24 cellular contexts compared by ENCODE assay signal in the genomic region with DNA sequence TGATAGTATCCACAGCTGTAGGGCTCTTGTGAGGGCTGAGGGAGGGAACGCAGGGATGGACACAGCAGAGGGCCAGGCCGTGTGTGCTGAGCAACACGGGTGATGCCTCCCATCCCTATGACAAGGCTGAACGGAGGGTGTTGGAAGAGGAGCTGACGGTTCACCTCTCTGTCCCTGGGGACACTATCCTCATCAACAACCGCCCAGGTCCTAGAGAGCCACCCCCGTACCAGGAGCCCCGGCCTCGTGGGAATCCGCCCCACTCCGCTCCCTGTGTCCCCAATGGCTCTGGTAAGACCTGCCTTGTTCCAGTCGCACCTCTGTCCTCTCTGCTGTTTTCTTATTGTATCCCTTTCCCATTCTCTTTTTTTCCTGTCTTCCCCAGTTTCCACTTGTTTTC. TPM values are rescaled to one million over a fixed set of nuclear protein-coding genes. Genes with fewer than 3 reads are reported as not detected.
"Had no signal": no experiment of that assay in that cellular context is flagged by ENCODE, and none has a peak within 500 bp of the region (broad histone marks: within the 10 kb centered on the region; RNA-seq: fewer than 3 reads in every experiment).

No MANE protein-coding gene starts in this region.

- H3K27me3 Mint-ChIP-seq: naive thymus-derived CD8-positive, alpha-beta T cell; progenitor cell of endocrine pancreas had no signal

- H3K4me3 Mint-ChIP-seq: naive thymus-derived CD8-positive, alpha-beta T cell had no signal

- H3K27me3 ChIP-seq: heart left ventricle, ovary, testis, tibial nerve, upper lobe of right lung, vagina had no signal

- H3K36me3 ChIP-seq: ovary had no signal

- H3K9me3 Mint-ChIP-seq: naive thymus-derived CD8-positive, alpha-beta T cell had no signal

- H3K9me3 ChIP-seq: heart left ventricle, mucosa of descending colon, ovary, testis, tibial nerve, upper lobe of right lung, vagina had no signal

- H3K27ac ChIP-seq: heart left ventricle, ovary, testis, tibial nerve, upper lobe of right lung, vagina had no signal

- DNase-seq: cortex of kidney; effector memory CD4-positive, alpha-beta T cell; hypothalamus; kidney glomerular epithelial cell; mammary epithelial cell; mucosa of descending colon; naive thymus-derived CD8-positive, alpha-beta T cell; right cardiac atrium; small intestine; stimulated activated CD4-positive, alpha-beta T cell treated with anti-CD3 and anti-CD28 coated beads, Interleukin-2, amount 100 ng/mL, for 48 hours; stimulated activated naive CD8-positive, alpha-beta T cell treated with anti-CD3 and anti-CD28 coated beads, Interleukin-15, Interleukin-2, amounts not matched to agents 100 U/mL and 50 U/mL, for 24 hours; testis; upper lobe of right lung had no signal

- ATAC-seq: esophagus mucosa; heart left ventricle; mucosa of descending colon; naive thymus-derived CD8-positive, alpha-beta T cell; right cardiac atrium; stimulated activated naive CD8-positive, alpha-beta T cell treated with anti-CD3 and anti-CD28 coated beads, Interleukin-15, Interleukin-2, amounts not matched to agents 100 U/mL and 50 U/mL, for 24 hours; upper lobe of right lung had no signal

- H3K27ac Mint-ChIP-seq: progenitor cell of endocrine pancreas had no signal

- H3K4me3 ChIP-seq: heart left ventricle, mucosa of descending colon, ovary, testis, tibial nerve, upper lobe of right lung, vagina had no signal

- H3K4me1 ChIP-seq: testis, upper lobe of right lung had no signal

RNA-seq across cellular contexts. Expression of gene SFTA2, which starts 37.6 kb away (rescaled TPM):
- total RNA-seq: fibroblast of lung; frontal cortex; glomerular endothelial cell; heart left ventricle; liver; mammary epithelial cell; mucosa of descending colon; naive thymus-derived CD8-positive, alpha-beta T cell; testis; tibial nerve; vagina had no signal
- polyA plus RNA-seq: fibroblast of lung, heart left ventricle, mammary epithelial cell, neural cell, ovary, right cardiac atrium had no signal

RNA-seq across cellular contexts. Expression of gene MUCL3, which starts 46.4 kb away (rescaled TPM):
- total RNA-seq: fibroblast of lung; frontal cortex; glomerular endothelial cell; mammary epithelial cell; naive thymus-derived CD8-positive, alpha-beta T cell; right cardiac atrium had no signal
- polyA plus RNA-seq: fibroblast of lung; liver; naive thymus-derived CD8-positive, alpha-beta T cell; neural cell; ovary; right cardiac atrium had no signal
